36 cellular contexts compared by ENCODE assay signal in the genomic region with DNA sequence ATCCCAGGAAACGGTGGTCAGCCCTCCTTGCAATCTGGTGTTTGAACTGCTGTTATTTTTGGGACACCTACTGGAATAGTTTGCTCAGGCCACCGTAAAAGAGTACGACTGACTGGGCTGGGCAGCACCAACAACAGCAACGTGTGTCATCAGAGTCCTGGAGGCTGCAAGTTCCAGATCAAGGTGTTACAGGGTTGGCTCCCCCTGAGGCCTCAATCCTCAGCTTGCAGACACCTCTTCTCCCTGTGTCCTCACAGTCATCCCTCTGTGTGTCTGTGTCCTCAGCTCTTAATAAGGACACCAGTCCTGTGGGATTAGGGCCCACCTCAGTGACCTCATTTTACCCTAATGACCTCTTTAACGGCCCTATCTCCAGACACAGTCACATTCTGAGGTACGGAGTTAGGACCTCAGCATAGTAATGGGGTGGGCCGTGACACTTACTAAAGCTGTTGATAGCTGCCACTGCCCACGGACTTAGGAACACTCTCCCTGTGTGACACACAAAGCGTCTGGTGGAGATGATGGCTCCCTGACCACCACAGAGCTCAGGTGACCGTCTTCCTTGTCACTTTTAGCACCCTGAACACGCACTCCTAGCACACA. TPM values are rescaled to one million over a fixed set of nuclear protein-coding genes. Genes with fewer than 3 reads are reported as not detected.
"Had no signal": no experiment of that assay in that cellular context is flagged by ENCODE, and none has a peak within 500 bp of the region (broad histone marks: within the 10 kb centered on the region; RNA-seq: fewer than 3 reads in every experiment).

No MANE protein-coding gene starts in this region.

- H3K4me1 Mint-ChIP-seq: activated CD4-positive, alpha-beta T cell treated with anti-CD3 and anti-CD28 coated beads for 36 hours; activated CD4-positive, alpha-beta T cell treated with anti-CD3 and anti-CD28 coated beads, Interleukin-2, amount 10 ng/mL, durations not matched to agents 24 days and 14 days; activated naive CD4-positive, alpha-beta T cell treated with anti-CD3 and anti-CD28 coated beads, Interleukin-2, amount 10 ng/mL, durations not matched to agents 7 days and 5 days; activated naive CD8-positive, alpha-beta T cell treated with anti-CD3 and anti-CD28 coated beads, Interleukin-2, amount 10 ng/mL, durations not matched to agents 7 days and 5 days; brain; central memory CD8-positive, alpha-beta T cell; T-helper 17 cell had no signal

- H3K4me1 ChIP-seq: ascending aorta, breast epithelium, esophagus squamous epithelium, gastroesophageal sphincter, heart right ventricle had no signal

- DNase-seq: activated CD4-positive, alpha-beta memory T cell treated with anti-CD3 and anti-CD28 coated beads for 36 hours; activated CD4-positive, alpha-beta T cell treated with anti-CD3 and anti-CD28 coated beads for 36 hours; activated CD4-positive, alpha-beta T cell treated with anti-CD3 and anti-CD28 coated beads, Interleukin-2, amount 10 ng/mL, durations not matched to agents 24 days and 14 days; activated CD4-positive, CD25-positive, alpha-beta regulatory T cell; activated CD4-positive, CD25-positive, alpha-beta regulatory T cell treated with anti-CD3 and anti-CD28 coated beads, Interleukin-2, amount 50 U/mL, for 72 hours; activated CD8-positive, alpha-beta memory T cell treated with anti-CD3 and anti-CD28 coated beads, Interleukin-2, amount 50 U/mL, for 48 hours; activated gamma-delta T cell; activated naive CD4-positive, alpha-beta T cell; activated naive CD4-positive, alpha-beta T cell treated with anti-CD3 and anti-CD28 coated beads, Interleukin-2, amount 10 ng/mL, durations not matched to agents 7 days and 5 days; activated naive CD8-positive, alpha-beta T cell treated with anti-CD3 and anti-CD28 coated beads, Interleukin-2, amount 10 ng/mL, durations not matched to agents 7 days and 5 days; activated T-cell treated with anti-CD3 and anti-CD28 coated beads for 4 hours; activated T-cell treated with anti-CD3 and anti-CD28 coated beads, Interleukin-2, amount 50 U/mL, for 24 hours; activated T-cell treated with anti-CD3 and anti-CD28 coated beads, Interleukin-2, amount 50 U/mL, for 72 hours; cortex of kidney; dermis blood vessel endothelial cell; effector CD4-positive, alpha-beta T cell; effector memory CD8-positive, alpha-beta T cell; erythroblast; esophagus squamous epithelium; foreskin melanocyte; heart right ventricle; T-helper 1 cell; T-helper 17 cell; T1000 had no signal

- H3K36me3 Mint-ChIP-seq: activated CD4-positive, alpha-beta memory T cell treated with anti-CD3 and anti-CD28 coated beads for 36 hours; activated naive CD4-positive, alpha-beta T cell treated with anti-CD3 and anti-CD28 coated beads, Interleukin-2, amount 10 ng/mL, durations not matched to agents 7 days and 5 days; activated naive CD8-positive, alpha-beta T cell treated with anti-CD3 and anti-CD28 coated beads, Interleukin-2, amount 10 ng/mL, durations not matched to agents 7 days and 5 days; brain had no signal

- H3K27ac Mint-ChIP-seq: activated CD4-positive, alpha-beta memory T cell treated with anti-CD3 and anti-CD28 coated beads for 36 hours; activated CD4-positive, alpha-beta T cell treated with anti-CD3 and anti-CD28 coated beads for 36 hours; activated CD4-positive, alpha-beta T cell treated with anti-CD3 and anti-CD28 coated beads, Interleukin-2, amount 10 ng/mL, durations not matched to agents 24 days and 14 days; activated naive CD4-positive, alpha-beta T cell treated with anti-CD3 and anti-CD28 coated beads, Interleukin-2, amount 10 ng/mL, durations not matched to agents 7 days and 5 days; activated naive CD4-positive, alpha-beta T cell treated with anti-CD3 and anti-CD28 coated beads, Interleukin-2, amount 50 U/mL, for 72 hours; activated naive CD8-positive, alpha-beta T cell treated with anti-CD3 and anti-CD28 coated beads, Interleukin-2, amount 10 ng/mL, durations not matched to agents 7 days and 5 days; activated T-cell treated with anti-CD3 and anti-CD28 coated beads, Interleukin-2, amount 50 U/mL, for 24 hours; activated T-cell treated with anti-CD3 and anti-CD28 coated beads, Interleukin-2, amount 50 U/mL, for 72 hours; brain; effector memory CD8-positive, alpha-beta T cell; T-helper 17 cell; T-helper 2 cell treated with Interferon-gamma antibody and Interleukin-4, amounts not matched to agents 5 μg/mL and 100 μg/mL, for 36 hours had no signal

- H3K4me3 ChIP-seq: ascending aorta, breast epithelium, cardiac muscle cell, esophagus squamous epithelium, gastroesophageal sphincter, heart right ventricle had no signal

- H3K36me3 ChIP-seq: ascending aorta, breast epithelium, cardiac muscle cell, esophagus squamous epithelium, gastroesophageal sphincter, heart right ventricle had no signal

- H3K27ac ChIP-seq: ascending aorta, breast epithelium, cardiac muscle cell, esophagus squamous epithelium, gastroesophageal sphincter, heart right ventricle had no signal

- H3K4me3 Mint-ChIP-seq: activated CD4-positive, alpha-beta memory T cell treated with anti-CD3 and anti-CD28 coated beads for 36 hours; activated CD4-positive, alpha-beta T cell treated with anti-CD3 and anti-CD28 coated beads for 36 hours; activated CD4-positive, alpha-beta T cell treated with anti-CD3 and anti-CD28 coated beads, Interleukin-2, amount 10 ng/mL, durations not matched to agents 24 days and 14 days; activated naive CD4-positive, alpha-beta T cell treated with anti-CD3 and anti-CD28 coated beads, Interleukin-2, amount 10 ng/mL, durations not matched to agents 7 days and 5 days; activated naive CD8-positive, alpha-beta T cell treated with anti-CD3 and anti-CD28 coated beads, Interleukin-2, amount 10 ng/mL, durations not matched to agents 7 days and 5 days; activated T-cell treated with anti-CD3 and anti-CD28 coated beads, Interleukin-2, amount 50 U/mL, for 24 hours; activated T-cell treated with anti-CD3 and anti-CD28 coated beads, Interleukin-2, amount 50 U/mL, for 72 hours; brain; central memory CD8-positive, alpha-beta T cell; effector memory CD8-positive, alpha-beta T cell; T-helper 17 cell; T-helper 2 cell treated with Interferon-gamma antibody and Interleukin-4, amounts not matched to agents 5 μg/mL and 100 μg/mL, for 36 hours had no signal

- H3K27me3 ChIP-seq: ascending aorta, cardiac muscle cell had no signal

- ATAC-seq: activated CD4-positive, alpha-beta T cell treated with anti-CD3 and anti-CD28 coated beads for 36 hours; activated naive CD4-positive, alpha-beta T cell treated with anti-CD3 and anti-CD28 coated beads, Interleukin-2, amount 50 U/mL, for 72 hours; activated T-cell treated with anti-CD3 and anti-CD28 coated beads, Interleukin-2, amount 50 U/mL, for 72 hours; effector memory CD8-positive, alpha-beta T cell; gastroesophageal sphincter; heart right ventricle; T-helper 17 cell had no signal

RNA-seq across cellular contexts. Expression of gene GLT6D1, which starts 16.8 kb away (rescaled TPM):
- total RNA-seq: activated CD4-positive, alpha-beta memory T cell treated with anti-CD3 and anti-CD28 coated beads for 36 hours; activated CD4-positive, alpha-beta T cell treated with anti-CD3 and anti-CD28 coated beads for 36 hours; activated CD4-positive, alpha-beta T cell treated with anti-CD3 and anti-CD28 coated beads, Interleukin-2, amount 10 ng/mL, durations not matched to agents 24 days and 14 days; activated naive CD4-positive, alpha-beta T cell treated with anti-CD3 and anti-CD28 coated beads, Interleukin-2, amount 50 U/mL, for 72 hours; activated naive CD8-positive, alpha-beta T cell treated with anti-CD3 and anti-CD28 coated beads, Interleukin-2, amount 10 ng/mL, durations not matched to agents 7 days and 5 days; activated T-cell treated with anti-CD3 and anti-CD28 coated beads, Interleukin-2, amount 50 U/mL, for 72 hours; ascending aorta; breast epithelium; cardiac muscle cell; cerebellum; dermis blood vessel endothelial cell; esophagus squamous epithelium; fibroblast of lung; fibroblast of villous mesenchyme; gastroesophageal sphincter; glomerular endothelial cell; heart right ventricle; T-helper 17 cell had no signal

RNA-seq across cellular contexts. Expression of gene LCN9, which starts 40.6 kb away (rescaled TPM):
- total RNA-seq: activated CD4-positive, alpha-beta memory T cell treated with anti-CD3 and anti-CD28 coated beads for 36 hours; activated CD4-positive, alpha-beta T cell treated with anti-CD3 and anti-CD28 coated beads for 36 hours; activated CD4-positive, alpha-beta T cell treated with anti-CD3 and anti-CD28 coated beads, Interleukin-2, amount 10 ng/mL, durations not matched to agents 24 days and 14 days; activated naive CD4-positive, alpha-beta T cell treated with anti-CD3 and anti-CD28 coated beads, Interleukin-2, amount 50 U/mL, for 72 hours; activated naive CD8-positive, alpha-beta T cell treated with anti-CD3 and anti-CD28 coated beads, Interleukin-2, amount 10 ng/mL, durations not matched to agents 7 days and 5 days; activated T-cell treated with anti-CD3 and anti-CD28 coated beads, Interleukin-2, amount 50 U/mL, for 72 hours; ascending aorta; cardiac muscle cell; cerebellum; dermis blood vessel endothelial cell; esophagus squamous epithelium; fibroblast of lung; fibroblast of villous mesenchyme; gastroesophageal sphincter; glomerular endothelial cell; heart right ventricle; T-helper 17 cell had no signal
